Comparison of ENCODE assay signal across 8 cellular contexts in genomic region chr1:225554216-225554812, GRCh38.
DNase-seq lines count a peak whose midpoint lies in the region; ATAC-seq, FAIRE-seq and TF ChIP-seq lines count a peak whose summit lies in the region.

No MANE protein-coding gene starts in this region.

- H3K36me3 ChIP-seq in DND-41 (ENCODE audit: insufficient read depth, low read length): no peaks in the 10 kb centered on the region
- H3K36me3 ChIP-seq in GM12878 (ENCODE audit: control insufficient read depth in 2 of 2, insufficient read depth in 2 of 2, low read length in 1 of 2): no peaks in the 10 kb centered on the region
- H3K36me3 ChIP-seq in MG63: peaks cover 57% of the 10 kb centered on the region

- peak; percentile 42; the same call in 1 of the 3 replicates for ATAC-seq in DND-41 (ENCODE audit: insufficient read depth, low read depth)
- peak; percentile 61 for ATAC-seq in GM12878
- no peak for ATAC-seq in HG02938 (IDR thresholded peaks at IDR 0.05; ENCODE audit: unreplicated experiment)
- ATAC-seq in GM21360 (IDR thresholded peaks at IDR 0.05; ENCODE audit: unreplicated experiment): no peak

- peaks cover 5% of the 10 kb centered on the region for H3K9me3 ChIP-seq in DND-41 (ENCODE audit: insufficient read depth, low read length, severe bottlenecking)
- H3K9me3 ChIP-seq in GM12878 (replicated peaks; ENCODE audit: control insufficient read depth, insufficient read depth, low read length): no peaks in the 10 kb centered on the region
- H3K9me3 ChIP-seq in MG63: peaks cover 4% of the 10 kb centered on the region

- RAD21 ChIA-PET in GM12878 (lab: Charles Lee; ENCODE audit: unreplicated experiment): no interaction called here

- H4K20me1 ChIP-seq in DND-41 (ENCODE audit: insufficient read depth, low read length): no peaks in the 10 kb centered on the region
- no peaks in the 10 kb centered on the region for H4K20me1 ChIP-seq in GM12878 (ENCODE audit: control insufficient read depth, insufficient read depth)

- H3K4me3 ChIP-seq in DND-41 (ENCODE audit: low read depth in 1 of 2, low read length in 2 of 2): no peak overlapping the region
- no peak overlapping the region for H3K4me3 ChIP-seq in GM12878
- H3K4me3 ChIP-seq in MG63: no peak overlapping the region

- WGBS in GM12878 (ENCODE audit: insufficient coverage, insufficient replicate concordance, low lambda C conversion rate, missing lambda C conversion rate): 20% methylated on average over 2 of the region's 2 CpGs

- no peak for TF ChIP-seq EP300 in GM12878 (IDR thresholded peaks at IDR 0.05; ENCODE audit: borderline replicate concordance in 1 of 2, control insufficient read depth in 1 of 2, low read depth in 2 of 2, low read length in 2 of 2)

- peak; percentile 46; the same call in 1 of the 2 replicates for TF ChIP-seq RAD21 in GM12878 (IDR thresholded peaks at IDR 0.05; ENCODE audit: insufficient read depth, low read depth, low read length)

- TF ChIP-seq CTCF in DND-41 (IDR thresholded peaks at IDR 0.05; ENCODE audit: borderline replicate concordance, extremely low read depth, low read length, poor library complexity, severe bottlenecking) (peak; percentile 66), LNCAP (IDR thresholded peaks at IDR 0.05) (peak; percentile 79), GM12878 (IDR thresholded peaks at IDR 0.05 in 2 of 3, conservative IDR thresholded peaks at IDR 0.05 in 1 of 3; ENCODE audit: control insufficient read depth in 2 of 3, extremely low read depth in 1 of 3, insufficient read depth in 1 of 3, low read depth in 3 of 3, low read length in 3 of 3) (peak; percentile 45 to 55 (median 50); a peak in 5 of 6 replicates)

- no peak overlapping the region for H2AFZ ChIP-seq in DND-41 (ENCODE audit: low read depth, low read length)
- H2AFZ ChIP-seq in GM12878 (ENCODE audit: control insufficient read depth, low read depth, low read length): no peak overlapping the region

- CTCF ChIA-PET in GM12878 (lab: Yijun Ruan, JAX): interaction anchor here (0.7 to 1.2 kb wide), 5 partner anchors 9 to 356 kb away, joined by 3 to 4 read pairs (median 3); no protein-coding TSS in a partner anchor

- intact Hi-C loops in GM12878 (cut with micrococcal nuclease; ENCODE audit: unreplicated experiment): loop anchor here (5.0 to 10.0 kb wide), 2 partner anchors 218 to 290 kb away; no protein-coding TSS in a partner anchor

- no peak for FAIRE-seq in GM12878 (lab: Jason Lieb, UNC)

- H3K4me2 ChIP-seq in DND-41 (ENCODE audit: insufficient read depth, low read length) (no peak overlapping the region), GM12878 (ENCODE audit: control insufficient read depth, insufficient read depth) (no peak overlapping the region)

- H3K79me2 ChIP-seq in DND-41 (ENCODE audit: insufficient read depth, low read length) (no peaks in the 10 kb centered on the region), GM12878 (ENCODE audit: control insufficient read depth, insufficient read depth, low read length) (no peaks in the 10 kb centered on the region)

- in situ Hi-C loops in GM12878 (cut with MboI): no loop called here

- DNase-seq in DND-41 (no peak), GM12878 (ENCODE audit: low read depth, low spot score) (no peak), left kidney (ENCODE audit: low read depth, low spot score) (peak; percentile 47), MG63 (no peak)
- no peak for DNase-seq in stimulated activated CD4-positive, alpha-beta T cell treated with anti-CD3 and anti-CD28 coated beads, Interleukin-1b, Interleukin-23, amount 100 ng/mL, for 48 hours

- H3K27ac ChIP-seq in DND-41 (ENCODE audit: low read length): no peak overlapping the region
- no peak overlapping the region for H3K27ac ChIP-seq in GM12878 (ENCODE audit: control insufficient read depth, insufficient read depth)

- no peak for TF ChIP-seq POLR2A in GM12878 (IDR thresholded peaks at IDR 0.05; ENCODE audit: low read depth, low read length)

- POLR2A ChIA-PET in GM12878 (lab: Charles Lee): no interaction called here

- H3K9ac ChIP-seq in DND-41 (ENCODE audit: low read depth, low read length): no peak overlapping the region
- H3K9ac ChIP-seq in GM12878 (ENCODE audit: control insufficient read depth, insufficient read depth, low read length): no peak overlapping the region

- H3K27me3 ChIP-seq in DND-41 (ENCODE audit: insufficient read depth, low read length, poor library complexity) (no peaks in the 10 kb centered on the region), GM12878 (replicated peaks in 1 of 2; ENCODE audit: control insufficient read depth in 2 of 2, insufficient read depth in 2 of 2, low read length in 1 of 2) (no peaks in the 10 kb centered on the region), MG63 (no peaks in the 10 kb centered on the region)

- SMC1A ChIA-PET in GM12878 (lab: Charles Lee; ENCODE audit: uncharacterized antibody, unreplicated experiment): interaction anchor here (1.5 to 2.3 kb wide), 2 partner anchors 72 to 215 kb away, joined by 5 to 9 read pairs; no protein-coding TSS in a partner anchor

- BruUV-seq in GM12878 (replicated peaks; lab: Mats Ljungman, UMichigan): no TSS peak

- H3K4me1 ChIP-seq in DND-41 (ENCODE audit: insufficient read depth, low read length): no peaks in the 10 kb centered on the region
- no peaks in the 10 kb centered on the region for H3K4me1 ChIP-seq in GM12878 (ENCODE audit: control insufficient read depth, insufficient read depth, low read length)

TF ChIP-seq in GM12878, 131 proteins besides CTCF, POLR2A, EP300 and RAD21:
- TF ChIP-seq MYB (IDR thresholded peaks at IDR 0.05; ENCODE audit: borderline replicate concordance, low read depth, low read length) (no peak), SIX5 (IDR thresholded peaks at IDR 0.05; ENCODE audit: low read depth, low read length, severe bottlenecking) (no peak), CREB1 (IDR thresholded peaks at IDR 0.05; ENCODE audit: low read depth) (no peak), SMC3 (IDR thresholded peaks at IDR 0.05; ENCODE audit: borderline replicate concordance, low read length) (peak; percentile 68), YBX1 (IDR thresholded peaks at IDR 0.05) (no peak)

Comparison
In these comparisons a context has a peak if more than half of its experiments do, and no peak if none do; other contexts are left out.
1. ATAC-seq: peak in DND-41 (single experiment) and GM12878 (single experiment); none in HG02938 (single experiment) and GM21360 (single experiment).
2. Peak in every context shown above with its lines, with median percentiles within 50 percentile points of each other: CTCF ChIP-seq.